8 cellular contexts compared by ENCODE assay signal in genomic region chr3:49813497-49814174, GRCh38. TPM values are rescaled to one million over a fixed set of nuclear protein-coding genes. Genes with fewer than 3 reads are reported as not detected.
A peak's percentile ranks its signal among the peaks of the same experiment; 100 is the strongest.
DNase-seq lines count a peak whose midpoint lies in the region; ATAC-seq and TF ChIP-seq lines count a peak whose summit lies in the region.

Gene UBA7, minus strand, starts transcription at chr3:49813953. Its CDS starts 166 bp downstream, at chr3:49813787.

- peak; percentile 51 for ATAC-seq in HG02943 (IDR thresholded peaks at IDR 0.05; ENCODE audit: low read depth, unreplicated experiment)
- ATAC-seq in lower lobe of right lung, result peak; percentile 91 to 94

- no peaks in the 10 kb centered on the region for H3K9me3 Mint-ChIP-seq in chondrocyte (ENCODE audit: low read depth)

- H3K4me1 Mint-ChIP-seq in chondrocyte (ENCODE audit: low read depth), result peaks cover 19% of the 10 kb centered on the region

- H3K4me3 ChIP-seq in GM12865 (ENCODE audit: low read depth, low read length) (peak within 1 kb of the TSS; percentile 84), SU-DHL-6 (ENCODE audit: insufficient read depth, low read length, poor library complexity, severe bottlenecking) (no peak within 1 kb of the TSS), lower lobe of right lung (peak within 1 kb of the TSS; percentile 67)

- H3K27me3 ChIP-seq in SU-DHL-6 (ENCODE audit: low read length) (no peaks in the 10 kb centered on the region), lower lobe of right lung (ENCODE audit: low read depth) (no peaks in the 10 kb centered on the region)

- H3K9ac ChIP-seq in SU-DHL-6 (ENCODE audit: low read length), result no peak within 1 kb of the TSS; the same call in 1 of the 2 replicates

- peak within 1 kb of the TSS; percentile 22 for H2AFZ ChIP-seq in SU-DHL-6 (ENCODE audit: low read depth, low read length, severe bottlenecking)

- H3K4me3 Mint-ChIP-seq in chondrocyte (ENCODE audit: unreplicated experiment), result peak within 1 kb of the TSS; percentile 71

- no peaks in the 10 kb centered on the region for H3F3A ChIP-seq in SU-DHL-6 (ENCODE audit: insufficient read depth)

- H3K27me3 Mint-ChIP-seq in chondrocyte (ENCODE audit: low read depth), result no peaks in the 10 kb centered on the region

- TF ChIP-seq CTCF in GM12865 (IDR thresholded peaks at IDR 0.05; ENCODE audit: insufficient read depth, low read depth, low read length, missing control alignments) (no peak), SU-DHL-6 (IDR thresholded peaks at IDR 0.05; ENCODE audit: insufficient read depth, low read length, poor library complexity, severe bottlenecking) (no peak), chondrocyte (IDR thresholded peaks at IDR 0.05) (no peak), lower lobe of right lung (IDR thresholded peaks at IDR 0.05) (no peak)

- peaks cover 40% of the 10 kb centered on the region for H3K4me1 ChIP-seq in lower lobe of right lung

- DNase-seq in GM12865 (ENCODE audit: low read depth), result peak; percentile 69
- DNase-seq in chondrocyte (ENCODE audit: low spot score), result no peak
- DNase-seq in lower lobe of right lung, result peak; percentile 71
- peak; percentile 27 for DNase-seq in superior temporal gyrus (ENCODE audit: extremely low spot score)
- DNase-seq in NK-92 treated with Interleukin-12 subunit alpha and Interleukin-12 subunit beta, amount 100 ng/mL, for 24 hours (lab: John Stamatoyannopoulos, UW), result no peak
- no peak for DNase-seq in cerebellar nuclear complex (lab: John Stamatoyannopoulos, UW)

- no peaks in the 10 kb centered on the region for H4K20me1 ChIP-seq in SU-DHL-6 (ENCODE audit: low read depth, low read length)

- H3K9me3 ChIP-seq in SU-DHL-6 (ENCODE audit: insufficient read depth, low read length), result no peaks in the 10 kb centered on the region
- H3K9me3 ChIP-seq in lower lobe of right lung, result no peaks in the 10 kb centered on the region

- peaks cover 3% of the 10 kb centered on the region for H3K36me3 Mint-ChIP-seq in chondrocyte (ENCODE audit: low read depth)

- H3K27ac Mint-ChIP-seq in chondrocyte (ENCODE audit: unreplicated experiment), result peak within 1 kb of the TSS; percentile 95

- H3K9me2 ChIP-seq in SU-DHL-6 (replicated peaks; ENCODE audit: insufficient read depth, low read length), result no peaks in the 10 kb centered on the region

- H3K36me3 ChIP-seq in SU-DHL-6 (ENCODE audit: low read length) (no peaks in the 10 kb centered on the region), lower lobe of right lung (peaks cover 40% of the 10 kb centered on the region)

- H3K4me2 ChIP-seq in SU-DHL-6 (ENCODE audit: low read depth, low read length, poor library complexity, severe bottlenecking), result peak within 1 kb of the TSS; percentile 29

- intact Hi-C loops in lower lobe of right lung (cut with DNase I), result no loop called here

- H3K27ac ChIP-seq in SU-DHL-6 (ENCODE audit: low read depth, low read length) (no peak within 1 kb of the TSS), lower lobe of right lung (peak within 1 kb of the TSS; percentile 90)

- H3K79me2 ChIP-seq in SU-DHL-6 (ENCODE audit: insufficient read depth, low read length), result no peaks in the 10 kb centered on the region

RNA-seq across cellular contexts. Expression of gene UBA7, which starts in this region (rescaled TPM):
- total RNA-seq in chondrocyte, result 25.6 to 45.3 TPM (median 26.3 TPM) in 3 replicates
- 128 TPM for total RNA-seq in lower lobe of right lung

Comparison
In these comparisons a context has a peak if more than half of its experiments do, and no peak if none do; other contexts are left out.
1. DNase-seq: peak in GM12865 (single experiment), lower lobe of right lung (single experiment) and superior temporal gyrus (single experiment); none in chondrocyte (single experiment), NK-92 treated with Interleukin-12 subunit alpha and Interleukin-12 subunit beta, amount 100 ng/mL, for 24 hours (single experiment) and cerebellar nuclear complex (0 of 2).